15 cellular contexts compared by ENCODE assay signal in genomic region chr3:128323206-128324081, GRCh38.
DNase-seq lines count a peak whose midpoint lies in the region; ATAC-seq and TF ChIP-seq lines count a peak whose summit lies in the region.
"Had no signal": no experiment of that assay in that cellular context is flagged by ENCODE, and none has a peak within 500 bp of the region (broad histone marks: within the 10 kb centered on the region; RNA-seq: fewer than 3 reads in every experiment).

No MANE protein-coding gene starts in this region.

- POLR2A ChIA-PET in PC-3 (lab: Charles Lee; ENCODE audit: unreplicated experiment): no interaction called here

- H3K27ac ChIP-seq in PC-3 (ENCODE audit: low read length) (no peak overlapping the region), left lung (no peak overlapping the region)
- H3K27ac ChIP-seq: SK-N-MC, thoracic aorta had no signal

- intact Hi-C loops in PC-3 (cut with micrococcal nuclease) (no loop called here), left lung (cut with DNase I) (no loop called here)

- H3K27me3 ChIP-seq in PC-3 (ENCODE audit: low read length) (no peaks in the 10 kb centered on the region), left lung (no peaks in the 10 kb centered on the region)

- H3K4me3 ChIP-seq in PC-3 (ENCODE audit: low read length) (no peak overlapping the region), left lung (no peak overlapping the region)
- H3K4me3 ChIP-seq: SK-N-MC, thoracic aorta had no signal

- H3K4me1 ChIP-seq in PC-3 (ENCODE audit: insufficient read depth, low read length): peaks cover 8% of the 10 kb centered on the region; the same call in 1 of the 2 replicates
- H3K4me1 ChIP-seq in left lung: no peaks in the 10 kb centered on the region

- no peak overlapping the region for H3K4me2 ChIP-seq in PC-3 (ENCODE audit: low read length)

- ATAC-seq in PC-3 (peak; percentile 31; the same call in 1 of the 2 replicates), left lung (peak; percentile 65), GM19455 (IDR thresholded peaks at IDR 0.05; ENCODE audit: unreplicated experiment) (no peak), HG02763 (IDR thresholded peaks at IDR 0.05; ENCODE audit: unreplicated experiment) (no peak)
- ATAC-seq: activated CD8-positive, alpha-beta T cell treated with anti-CD3 and anti-CD28 coated beads for 36 hours; natural killer cell treated with Interleukin-12 subunit alpha and Interleukin-12 subunit beta and Interleukin-15 and Interleukin-18, amount 100 ng/mL, for 72 hours had no signal

- CTCF ChIA-PET in PC-3 (lab: Charles Lee): no interaction called here

- H3K9ac ChIP-seq in PC-3 (ENCODE audit: low read length): no peak overlapping the region

- BruUV-seq in PC-3 (replicated peaks; lab: Mats Ljungman, UMichigan): no TSS peak

- peak; percentile 16 for DNase-seq in activated effector memory CD4-positive, alpha-beta T cell treated with anti-CD3 and anti-CD28 coated beads, Interleukin-2, amount 50 U/mL, for 16 hours
- DNase-seq in activated effector memory CD4-positive, alpha-beta T cell treated with Interleukin-2 at 50 U/mL for 16 hours: no peak
- peak; percentile 49 for DNase-seq in PC-3
- DNase-seq in left lung: peak in 1 of 2 donors; percentile 60
- peak; percentile 40 for DNase-seq in ureter (ENCODE audit: low spot score)
- no peak for DNase-seq in NCI-H1417 (lab: John Stamatoyannopoulos, UW)
- DNase-seq: activated CD8-positive, alpha-beta T cell treated with anti-CD3 and anti-CD28 coated beads for 36 hours; MM.1S; retina; stimulated activated CD4-positive, alpha-beta T cell treated with anti-CD3 and anti-CD28 coated beads, Interleukin-1b, Interleukin-23, amount 100 ng/mL, for 48 hours had no signal

- H4K20me1 ChIP-seq in PC-3 (ENCODE audit: low read length): no peaks in the 10 kb centered on the region

- H3K9me3 ChIP-seq in PC-3 (ENCODE audit: low read length) (no peaks in the 10 kb centered on the region), left lung (no peaks in the 10 kb centered on the region)
- H3K9me3 ChIP-seq: thoracic aorta had no signal

- no peaks in the 10 kb centered on the region for H3K79me2 ChIP-seq in PC-3 (ENCODE audit: low read length)

- no peaks in the 10 kb centered on the region for H3F3A ChIP-seq in PC-3 (ENCODE audit: low read length, unreplicated experiment)

- H3K9me2 ChIP-seq in PC-3 (replicated peaks; ENCODE audit: low read length): no peaks in the 10 kb centered on the region

- H3K36me3 ChIP-seq in PC-3 (ENCODE audit: low read depth, low read length) (no peaks in the 10 kb centered on the region), left lung (peaks cover 0 to 15% of the 10 kb centered on the region in 2 donors)
- H3K36me3 ChIP-seq: thoracic aorta had no signal

- no peak for TF ChIP-seq CTCF in PC-3 (conservative IDR thresholded peaks at IDR 0.05; ENCODE audit: low read depth, low read length)
- no peak for TF ChIP-seq CTCF in left lung (IDR thresholded peaks at IDR 0.05)

- H2AFZ ChIP-seq in PC-3 (ENCODE audit: low read length): no peak overlapping the region

Comparison
In these comparisons a context has a peak if more than half of its experiments do, and no peak if none do; other contexts are left out.
1. DNase-seq: peak in activated effector memory CD4-positive, alpha-beta T cell treated with anti-CD3 and anti-CD28 coated beads, Interleukin-2, amount 50 U/mL, for 16 hours (single experiment), PC-3 (single experiment) and ureter (single experiment); none in activated effector memory CD4-positive, alpha-beta T cell treated with Interleukin-2 at 50 U/mL for 16 hours (single experiment) and NCI-H1417 (0 of 3).
2. ATAC-seq: peak in PC-3 (single experiment) and left lung (single experiment); none in GM19455 (single experiment) and HG02763 (single experiment).